16 cellular contexts compared by ENCODE assay signal in genomic region chr10:79178070-79178576, GRCh38.
DNase-seq lines count a peak whose midpoint lies in the region; ATAC-seq, FAIRE-seq and TF ChIP-seq lines count a peak whose summit lies in the region.
"Had no signal": no experiment of that assay in that cellular context is flagged by ENCODE, and none has a peak within 500 bp of the region (broad histone marks: within the 10 kb centered on the region; RNA-seq: fewer than 3 reads in every experiment).

No MANE protein-coding gene starts in this region.

- H3K9me3 ChIP-seq in GM23248 (ENCODE audit: low read depth) (no peaks in the 10 kb centered on the region), kidney (ENCODE audit: control insufficient read depth in 1 of 2, low read length in 2 of 2) (no peaks in the 10 kb centered on the region), skeletal muscle satellite cell (replicated peaks; ENCODE audit: low read length) (no peaks in the 10 kb centered on the region)
- H3K9me3 ChIP-seq: body of pancreas had no signal

- no peaks in the 10 kb centered on the region for H3K27me3 Mint-ChIP-seq in activated T-helper 17 cell treated with anti-CD3 and anti-CD28 coated beads, Interleukin-2, amount 50 U/mL, for 72 hours
- no peaks in the 10 kb centered on the region for H3K27me3 Mint-ChIP-seq in activated CD4-positive, alpha-beta memory T cell treated with anti-CD3 and anti-CD28 coated beads for 36 hours
- H3K27me3 Mint-ChIP-seq: activated CD8-positive, alpha-beta T cell treated with anti-CD3 and anti-CD28 coated beads for 36 hours had no signal

- H3K4me3 ChIP-seq in GM23248: no peak overlapping the region
- peak overlapping the region in 1 of 2 donors; percentile 8 for H3K4me3 ChIP-seq in kidney (ENCODE audit: low read length in 2 of 2)
- peak overlapping the region; percentile 18 for H3K4me3 ChIP-seq in skeletal muscle satellite cell (ENCODE audit: low read length)
- H3K4me3 ChIP-seq: body of pancreas had no signal

- H3K36me3 ChIP-seq in GM23248 (ENCODE audit: low read depth) (no peaks in the 10 kb centered on the region), kidney (ENCODE audit: control insufficient read depth in 1 of 2, insufficient read depth in 2 of 2, low read length in 2 of 2) (peaks cover 0 to 4% of the 10 kb centered on the region in 2 donors), skeletal muscle satellite cell (ENCODE audit: insufficient read depth, low read length) (peaks cover 38% of the 10 kb centered on the region)

- intact Hi-C loops in kidney (cut with DNase I): no loop called here
- intact Hi-C loops in activated CD4-positive, alpha-beta memory T cell treated with anti-CD3 and anti-CD28 coated beads for 36 hours (cut with micrococcal nuclease): no loop called here

- no peaks in the 10 kb centered on the region for H3K9me3 Mint-ChIP-seq in activated T-helper 17 cell treated with anti-CD3 and anti-CD28 coated beads, Interleukin-2, amount 50 U/mL, for 72 hours
- H3K9me3 Mint-ChIP-seq in activated CD4-positive, alpha-beta memory T cell treated with anti-CD3 and anti-CD28 coated beads for 36 hours: no peaks in the 10 kb centered on the region
- H3K9me3 Mint-ChIP-seq: activated CD8-positive, alpha-beta T cell treated with anti-CD3 and anti-CD28 coated beads for 36 hours had no signal

- H2AFZ ChIP-seq in GM23248: no peak overlapping the region

- POLR2A ChIA-PET in activated CD4-positive, alpha-beta memory T cell treated with anti-CD3 and anti-CD28 coated beads for 36 hours (lab: Charles Lee): no interaction called here

- peak overlapping the region; percentile 60 for H3K4me2 ChIP-seq in GM23248 (ENCODE audit: unreplicated experiment)
- peak overlapping the region; percentile 48 for H3K4me2 ChIP-seq in skeletal muscle satellite cell (ENCODE audit: low read length)

- no peak for FAIRE-seq in kidney (lab: Jason Lieb, UNC)

- H3K36me3 Mint-ChIP-seq in activated T-helper 17 cell treated with anti-CD3 and anti-CD28 coated beads, Interleukin-2, amount 50 U/mL, for 72 hours (ENCODE audit: low read depth): no peaks in the 10 kb centered on the region
- no peaks in the 10 kb centered on the region for H3K36me3 Mint-ChIP-seq in activated CD4-positive, alpha-beta memory T cell treated with anti-CD3 and anti-CD28 coated beads for 36 hours

- peaks cover 50% of the 10 kb centered on the region for H3K4me1 ChIP-seq in GM23248 (ENCODE audit: insufficient read depth)
- peaks cover 70 to 86% of the 10 kb centered on the region in 2 donors for H3K4me1 ChIP-seq in kidney (ENCODE audit: control insufficient read depth in 1 of 2, insufficient read depth in 1 of 2, low read depth in 1 of 2, low read length in 2 of 2)
- peaks cover 61% of the 10 kb centered on the region for H3K4me1 ChIP-seq in skeletal muscle satellite cell (ENCODE audit: control insufficient read depth, insufficient read depth, low read length)

- 86 to 95% methylated on average over 8 of the region's 8 CpGs for WGBS in GM23248 (ENCODE audit: low coverage in 1 of 2, low lambda C conversion rate in 2 of 2, missing lambda C conversion rate in 2 of 2), 2 experiments

- TF ChIP-seq CTCF in kidney (IDR thresholded peaks at IDR 0.05; ENCODE audit: borderline replicate concordance, extremely low read depth, insufficient read depth): no peak

- no peaks in the 10 kb centered on the region for H3K27me3 ChIP-seq in GM23248 (replicated peaks; ENCODE audit: insufficient read depth)
- H3K27me3 ChIP-seq in skeletal muscle satellite cell (ENCODE audit: control insufficient read depth, insufficient read depth, low read length): no peaks in the 10 kb centered on the region
- H3K27me3 ChIP-seq: body of pancreas had no signal

- no peak overlapping the region for H3K4me3 Mint-ChIP-seq in activated T-helper 17 cell treated with anti-CD3 and anti-CD28 coated beads, Interleukin-2, amount 50 U/mL, for 72 hours
- no peak overlapping the region for H3K4me3 Mint-ChIP-seq in activated CD4-positive, alpha-beta memory T cell treated with anti-CD3 and anti-CD28 coated beads for 36 hours
- H3K4me3 Mint-ChIP-seq: activated CD8-positive, alpha-beta T cell treated with anti-CD3 and anti-CD28 coated beads for 36 hours had no signal

- H3K27ac ChIP-seq in GM23248 (peak overlapping the region; percentile 74), kidney (ENCODE audit: low read depth in 2 of 2, low read length in 2 of 2) (peak overlapping the region; percentile 15 to 74)
- H3K27ac ChIP-seq: C4-2B had no signal

- CTCF ChIA-PET in activated CD4-positive, alpha-beta memory T cell treated with anti-CD3 and anti-CD28 coated beads for 36 hours (lab: Charles Lee): interaction anchor here (1.0 kb wide), 1 partner anchor 17 kb away, joined by 3 read pairs; no protein-coding TSS in a partner anchor

- peak overlapping the region; percentile 60 for H3K27ac Mint-ChIP-seq in activated T-helper 17 cell treated with anti-CD3 and anti-CD28 coated beads, Interleukin-2, amount 50 U/mL, for 72 hours
- no peak overlapping the region for H3K27ac Mint-ChIP-seq in activated CD4-positive, alpha-beta memory T cell treated with anti-CD3 and anti-CD28 coated beads for 36 hours
- H3K27ac Mint-ChIP-seq: activated CD8-positive, alpha-beta T cell treated with anti-CD3 and anti-CD28 coated beads for 36 hours had no signal

- H3K4me1 Mint-ChIP-seq in activated T-helper 17 cell treated with anti-CD3 and anti-CD28 coated beads, Interleukin-2, amount 50 U/mL, for 72 hours: no peaks in the 10 kb centered on the region
- no peaks in the 10 kb centered on the region for H3K4me1 Mint-ChIP-seq in activated CD4-positive, alpha-beta memory T cell treated with anti-CD3 and anti-CD28 coated beads for 36 hours (ENCODE audit: low read depth)

- in situ Hi-C loops in GM23248 (cut with MboI): no loop called here

- H4K20me1 ChIP-seq in GM23248 (ENCODE audit: insufficient read depth): no peaks in the 10 kb centered on the region

- no peak for ATAC-seq in activated T-helper 17 cell treated with anti-CD3 and anti-CD28 coated beads, Interleukin-2, amount 50 U/mL, for 72 hours (replicated peaks)
- ATAC-seq: activated CD8-positive, alpha-beta T cell treated with anti-CD3 and anti-CD28 coated beads for 36 hours; body of pancreas; left lobe of liver had no signal

- no peak for DNase-seq in GM23248
- DNase-seq in kidney: peak; percentile 62
- DNase-seq in NCI-H2196 treated with DMSO at 0.1 percent for 48 hours (lab: John Stamatoyannopoulos, UW; ENCODE audit: unreplicated experiment): no peak
- DNase-seq in DMS153 (lab: John Stamatoyannopoulos, UW): no peak
- DNase-seq in NK-92 (lab: John Stamatoyannopoulos, UW; ENCODE audit: unreplicated experiment): no peak
- DNase-seq in activated CD4-positive, alpha-beta memory T cell treated with anti-CD3 and anti-CD28 coated beads for 36 hours: no peak
- DNase-seq: activated CD8-positive, alpha-beta T cell treated with anti-CD3 and anti-CD28 coated beads for 36 hours; activated effector memory CD4-positive, alpha-beta T cell treated with Interleukin-2 at 50 U/mL for 16 hours; body of pancreas; NCI-H146; NCI-H526; T1000 had no signal

- H3K79me2 ChIP-seq in GM23248 (ENCODE audit: insufficient read depth): peaks cover 55% of the 10 kb centered on the region

- H3F3A ChIP-seq in GM23248 (ENCODE audit: insufficient read depth): peaks cover 48% of the 10 kb centered on the region

- H3K9me2 ChIP-seq in GM23248 (ENCODE audit: insufficient read depth): no peaks in the 10 kb centered on the region

- peak overlapping the region; percentile 57 for H3K9ac ChIP-seq in GM23248
- H3K9ac ChIP-seq in kidney (ENCODE audit: low read length in 2 of 2): peak overlapping the region in 1 of 2 donors; percentile 58
- H3K9ac ChIP-seq in skeletal muscle satellite cell (ENCODE audit: low read depth, low read length): peak overlapping the region; percentile 44
